8 cellular contexts compared by ENCODE assay signal in genomic region chr18:48931680-48932461, GRCh38. TPM values are rescaled to one million over a fixed set of nuclear protein-coding genes. Genes with fewer than 3 reads are reported as not detected.
DNase-seq lines count a peak whose midpoint lies in the region; ATAC-seq, FAIRE-seq and TF ChIP-seq lines count a peak whose summit lies in the region.

No MANE protein-coding gene starts in this region.

- H3K27me3 ChIP-seq in Karpas-422 (ENCODE audit: low read length), result no peaks in the 10 kb centered on the region
- no peaks in the 10 kb centered on the region for H3K27me3 ChIP-seq in brain microvascular endothelial cell (replicated peaks)
- no peaks in the 10 kb centered on the region for H3K27me3 ChIP-seq in pancreas

- peak; percentile 44 for ATAC-seq in GM18907 (IDR thresholded peaks at IDR 0.05; ENCODE audit: unreplicated experiment)
- ATAC-seq in pancreas, result no peak
- no peak for ATAC-seq in HG03025 (IDR thresholded peaks at IDR 0.05; ENCODE audit: low FRiP score, unreplicated experiment)

- H3K9me3 ChIP-seq in Karpas-422 (ENCODE audit: low read length) (no peaks in the 10 kb centered on the region), pancreas (no peaks in the 10 kb centered on the region)

- H3K4me1 ChIP-seq in Karpas-422 (ENCODE audit: low read length) (peaks cover 72% of the 10 kb centered on the region), pancreas (peaks cover 41 to 81% (median 59%) of the 10 kb centered on the region in 3 donors)

- H3K27ac ChIP-seq in Karpas-422 (ENCODE audit: low read length), result 0 out of 2 replicates have a peak overlapping the region, but pooled peaks have one; percentile 23
- H3K27ac ChIP-seq in brain microvascular endothelial cell, result peak overlapping the region; percentile 97
- peak overlapping the region in 3 of 4 donors; percentile 81 to 88 (median 83) for H3K27ac ChIP-seq in pancreas

- WGBS in pancreas, 2 donors, result 48 to 51% methylated on average over 11 of the region's 11 CpGs

- peak overlapping the region; percentile 59 for H2AFZ ChIP-seq in Karpas-422 (ENCODE audit: low read length)

- DNase-seq in Karpas-422 (no peak), brain microvascular endothelial cell (no peak), pancreas (no peak), AG20443 (ENCODE audit: low spot score) (no peak), DMS 273 treated with DMSO at 0.1 percent for 48 hours (lab: John Stamatoyannopoulos, UW) (no peak), NCI-H345 (lab: John Stamatoyannopoulos, UW) (no peak)

- in situ Hi-C loops in brain microvascular endothelial cell (cut with HindIII; ENCODE audit: low pct_ligation_motif_present, low sequenced_read_pairs), result no loop called here

- H3K36me3 ChIP-seq in Karpas-422 (ENCODE audit: insufficient read depth, low read length) (no peaks in the 10 kb centered on the region), brain microvascular endothelial cell (replicated peaks) (peaks cover 8% of the 10 kb centered on the region), pancreas (no peaks in the 10 kb centered on the region)

- intact Hi-C loops in pancreas (cut with DNase I), result no loop called here

- H3K9ac ChIP-seq in Karpas-422 (ENCODE audit: low read length), result peak overlapping the region; percentile 53

- no peaks in the 10 kb centered on the region for H4K20me1 ChIP-seq in Karpas-422 (ENCODE audit: insufficient read depth, low read depth, low read length)

- H3K4me3 ChIP-seq in Karpas-422 (ENCODE audit: low read length), result peak overlapping the region; percentile 34; the same call in 1 of the 2 replicates
- H3K4me3 ChIP-seq in brain microvascular endothelial cell (ENCODE audit: low read depth, low read length), result no peak overlapping the region
- H3K4me3 ChIP-seq in pancreas, result no peak overlapping the region

- no peaks in the 10 kb centered on the region for H3K9me2 ChIP-seq in Karpas-422 (replicated peaks; ENCODE audit: insufficient read depth, low read length)

- TF ChIP-seq CTCF in brain microvascular endothelial cell (IDR thresholded peaks at IDR 0.05; ENCODE audit: low read depth, low read length, missing control alignments) (peak; percentile 3), pancreas (IDR thresholded peaks at IDR 0.05) (no peak)

- no peaks in the 10 kb centered on the region for H3K79me2 ChIP-seq in Karpas-422 (ENCODE audit: low read length)

- FAIRE-seq in pancreas (lab: Jason Lieb, UNC), result no peak

- H3K4me2 ChIP-seq in Karpas-422 (ENCODE audit: low read depth, low read length, poor library complexity, severe bottlenecking), result peak overlapping the region; percentile 60

RNA-seq across cellular contexts. Expression of gene SMAD7, which starts 18.9 kb away (rescaled TPM):
- 1.3 and 2.1 TPM in 2 replicates for total RNA-seq in Karpas-422 (2014; rRNA removed; shearing (Covaris generic); ENCODE audit: low replicate concordance)
- 10 to 100 TPM in 2 of 6 donors, 1 to 10 TPM in 4; 5.3 to 22.4 (median 6.8) TPM for total RNA-seq in pancreas
- 1 to 10 TPM; 4.2 to 8.2 TPM for polyA plus RNA-seq in pancreas

Comparison
In these comparisons a context has a peak if more than half of its experiments do, and no peak if none do; other contexts are left out.
1. H3K27ac ChIP-seq: peak in every context shown above with its lines; median percentile 97 in brain microvascular endothelial cell; 83 in pancreas; 23 in Karpas-422.